27 cellular contexts compared by ENCODE assay signal in genomic region chr4:42561031-42561430, GRCh38.
"Had no signal": no experiment of that assay in that cellular context is flagged by ENCODE, and none has a peak within 500 bp of the region (broad histone marks: within the 10 kb centered on the region; RNA-seq: fewer than 3 reads in every experiment).

No MANE protein-coding gene starts in this region.

- H3K27ac ChIP-seq: colonic mucosa, coronary artery, epithelial cell of prostate, esophagus muscularis mucosa, esophagus squamous epithelium, foreskin keratinocyte, gastroesophageal sphincter, heart left ventricle had no signal

- H3K4me3 ChIP-seq: colonic mucosa, coronary artery, dorsolateral prefrontal cortex, esophagus muscularis mucosa, esophagus squamous epithelium, gastrocnemius medialis, gastroesophageal sphincter, heart left ventricle had no signal

- H3K4me1 ChIP-seq: colonic mucosa, esophagus muscularis mucosa, foreskin keratinocyte, gastroesophageal sphincter, heart left ventricle had no signal

- H3K27me3 ChIP-seq: colonic mucosa, dorsolateral prefrontal cortex, esophagus muscularis mucosa, esophagus squamous epithelium, foreskin keratinocyte, gastrocnemius medialis, gastroesophageal sphincter, heart left ventricle had no signal

- H3K36me3 ChIP-seq: colonic mucosa, gastrocnemius medialis had no signal

- H3K9me3 ChIP-seq: colonic mucosa, esophagus muscularis mucosa, esophagus squamous epithelium, gastrocnemius medialis, gastroesophageal sphincter, heart left ventricle had no signal

- FAIRE-seq: colon, endometrium, endothelial cell of umbilical vein, frontal cortex had no signal

- ATAC-seq: effector memory CD8-positive, alpha-beta T cell; esophagus mucosa; foreskin keratinocyte; gastroesophageal sphincter; heart left ventricle had no signal

- DNase-seq: colonic mucosa; cortex of kidney; dermis blood vessel endothelial cell; dorsolateral prefrontal cortex; effector CD4-positive, alpha-beta T cell; effector CD8-positive, alpha-beta T cell; effector memory CD4-positive, alpha-beta T cell; effector memory CD8-positive, alpha-beta T cell; endodermal cell; erythroblast; esophagus squamous epithelium; foreskin fibroblast; foreskin keratinocyte; foreskin melanocyte; gastrocnemius medialis; glutamatergic neuron; head of caudate nucleus; heart left ventricle had no signal
